ENCODE assay signal across 27 cellular contexts in genomic region chr19:7976461-7976860, GRCh38. TPM values are rescaled to one million over a fixed set of nuclear protein-coding genes. Genes with fewer than 3 reads are reported as not detected.
"Had no signal": no experiment of that assay in that cellular context is flagged by ENCODE, and none has a peak within 500 bp of the region (broad histone marks: within the 10 kb centered on the region; RNA-seq: fewer than 3 reads in every experiment).

No MANE protein-coding gene starts in this region.

- H3K36me3 Mint-ChIP-seq: naive B cell had no signal

- H3K9me3 ChIP-seq: esophagus muscularis mucosa, gastroesophageal sphincter, heart left ventricle, mucosa of descending colon, neutrophil, prostate gland, right atrium auricular region, stomach, thyroid gland had no signal

- H3K27me3 ChIP-seq: dorsolateral prefrontal cortex, esophagus muscularis mucosa, foreskin keratinocyte, gastroesophageal sphincter, heart left ventricle, hepatocyte, neutrophil, right atrium auricular region, stomach, thyroid gland had no signal

- H3K4me3 Mint-ChIP-seq: mesothelial cell of epicardium; naive B cell; natural killer cell treated with Interleukin-12 subunit alpha and Interleukin-12 subunit beta and Interleukin-15 and Interleukin-18, amount 100 ng/mL, for 72 hours; neural crest cell; stimulated activated effector memory CD8-positive, alpha-beta T cell treated with anti-CD3 and anti-CD28 coated beads, Interleukin-12 subunit alpha, Interleukin-12 subunit beta, amount 100 ng/mL, for 72 hours had no signal

- H3K9me3 Mint-ChIP-seq: mesothelial cell of epicardium; naive B cell; natural killer cell treated with Interleukin-12 subunit alpha and Interleukin-12 subunit beta and Interleukin-15 and Interleukin-18, amount 100 ng/mL, for 72 hours; neural crest cell; stimulated activated effector memory CD8-positive, alpha-beta T cell treated with anti-CD3 and anti-CD28 coated beads, Interleukin-12 subunit alpha, Interleukin-12 subunit beta, amount 100 ng/mL, for 72 hours had no signal

- H3K27me3 Mint-ChIP-seq: naive B cell; natural killer cell treated with Interleukin-12 subunit alpha and Interleukin-12 subunit beta and Interleukin-15 and Interleukin-18, amount 100 ng/mL, for 72 hours had no signal

- H3K4me2 ChIP-seq: hepatocyte, smooth muscle cell had no signal

- H3K4me3 ChIP-seq: dorsolateral prefrontal cortex, esophagus muscularis mucosa, gastroesophageal sphincter, heart left ventricle, hepatocyte, mucosa of descending colon, prostate gland, right atrium auricular region, smooth muscle cell, stomach, thyroid gland had no signal

- H3K27ac ChIP-seq: esophagus muscularis mucosa, foreskin keratinocyte, gastroesophageal sphincter, hepatocyte, neutrophil, parathyroid adenoma, prostate gland, stomach, thyroid gland had no signal

- H3K9ac ChIP-seq: parathyroid adenoma had no signal

- H2AFZ ChIP-seq: hepatocyte, parathyroid adenoma had no signal

- DNase-seq: effector CD8-positive, alpha-beta T cell; foreskin keratinocyte; mesenchymal stem cell; mucosa of descending colon; naive B cell; stimulated activated CD4-positive, alpha-beta T cell treated with anti-CD3 and anti-CD28 coated beads, Interleukin-2, amount 100 ng/mL, for 24 hours; stimulated activated CD4-positive, alpha-beta T cell treated with anti-CD3 and anti-CD28 coated beads, Interleukin-4, amount 100 ng/mL, for 24 hours; stimulated activated naive CD4-positive, alpha-beta T cell treated with Interleukin-2 at 50 U/mL for 16 hours; stomach; thyroid gland; trophoblast cell had no signal

- H3K4me1 Mint-ChIP-seq: mesothelial cell of epicardium, naive B cell, neural crest cell had no signal

- H3K27ac Mint-ChIP-seq: mesothelial cell of epicardium; naive B cell; natural killer cell treated with Interleukin-12 subunit alpha and Interleukin-12 subunit beta and Interleukin-15 and Interleukin-18, amount 100 ng/mL, for 72 hours; stimulated activated effector memory CD8-positive, alpha-beta T cell treated with anti-CD3 and anti-CD28 coated beads, Interleukin-12 subunit alpha, Interleukin-12 subunit beta, amount 100 ng/mL, for 72 hours had no signal

- ATAC-seq: foreskin keratinocyte; gastroesophageal sphincter; heart left ventricle; left lobe of liver; mucosa of descending colon; natural killer cell treated with Interleukin-12 subunit alpha and Interleukin-12 subunit beta and Interleukin-15 and Interleukin-18, amount 100 ng/mL, for 72 hours; sciatic nerve; stimulated activated effector memory CD8-positive, alpha-beta T cell treated with anti-CD3 and anti-CD28 coated beads, Interleukin-12 subunit alpha, Interleukin-12 subunit beta, amount 100 ng/mL, for 72 hours had no signal

- H3K4me1 ChIP-seq: foreskin keratinocyte, prostate gland, stomach had no signal

RNA-seq across cellular contexts. Expression of gene CTXN1, which starts 50.5 kb away (rescaled TPM):
- total RNA-seq: left lobe of liver had no signal
